21 cellular contexts compared by ENCODE assay signal in the genomic region with DNA sequence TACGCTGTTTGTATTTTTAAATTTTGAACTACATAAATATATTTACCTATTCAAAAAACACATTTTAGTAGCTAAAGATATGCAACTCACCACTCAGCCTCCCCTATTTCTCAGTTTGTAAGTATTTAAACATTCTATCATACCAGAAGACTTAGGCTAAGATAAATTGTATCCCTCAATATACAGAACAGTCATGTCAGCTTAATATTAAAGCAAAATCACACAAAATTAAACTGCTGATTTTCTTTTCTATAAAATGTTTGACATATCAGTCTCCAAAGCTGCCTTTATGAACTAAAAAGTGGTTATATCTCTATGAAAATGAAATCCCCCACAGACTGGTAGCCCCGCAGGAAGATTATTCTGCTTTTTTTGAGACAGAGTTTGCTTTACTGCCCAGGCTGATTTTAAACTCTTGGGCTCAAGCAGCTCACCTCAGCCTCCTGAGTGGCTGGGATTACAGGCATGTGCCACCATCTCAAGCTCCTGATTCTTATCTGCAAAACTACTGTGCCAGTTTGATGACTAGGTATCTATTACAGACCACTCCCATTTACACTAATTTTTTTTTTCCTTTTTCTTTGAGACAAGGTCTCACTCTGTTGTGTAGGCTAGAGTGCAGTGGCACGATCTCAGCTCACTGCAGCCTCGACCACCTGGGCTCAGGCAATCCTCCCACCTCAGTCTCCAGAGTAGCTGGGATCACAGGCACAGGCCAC.
"Had no signal": no experiment of that assay in that cellular context is flagged by ENCODE, and none has a peak within 500 bp of the region (broad histone marks: within the 10 kb centered on the region; RNA-seq: fewer than 3 reads in every experiment).

No MANE protein-coding gene starts in this region.

- FAIRE-seq: colon, frontal cortex, kidney had no signal

- H3K4me1 ChIP-seq: body of pancreas, upper lobe of right lung had no signal

- H3K27me3 Mint-ChIP-seq: activated naive CD8-positive, alpha-beta T cell treated with anti-CD3 and anti-CD28 coated beads, Interleukin-2, amount 10 ng/mL, durations not matched to agents 7 days and 5 days had no signal

- ATAC-seq: body of pancreas, left lobe of liver, natural killer cell, upper lobe of right lung had no signal

- H3K4me3 ChIP-seq: body of pancreas, lung, upper lobe of right lung had no signal

- H3K4me3 Mint-ChIP-seq: activated naive CD8-positive, alpha-beta T cell treated with anti-CD3 and anti-CD28 coated beads, Interleukin-2, amount 10 ng/mL, durations not matched to agents 7 days and 5 days; activated T-helper 1 cell treated with anti-CD3 and anti-CD28 coated beads, Interleukin-12 subunit alpha, Interleukin-12 subunit beta, Interleukin-2, Interleukin-4 antibody, amounts not matched to agents 30 ng/mL and 10 ng/mL and 1 ng/mL, durations not matched to agents 14 hours and 24 hours and 36 hours; natural killer cell had no signal

- H3K27ac ChIP-seq: body of pancreas, upper lobe of right lung, WERI-Rb-1 had no signal

- H3K9me3 Mint-ChIP-seq: activated naive CD8-positive, alpha-beta T cell treated with anti-CD3 and anti-CD28 coated beads, Interleukin-2, amount 10 ng/mL, durations not matched to agents 7 days and 5 days; activated T-helper 1 cell treated with anti-CD3 and anti-CD28 coated beads, Interleukin-12 subunit alpha, Interleukin-12 subunit beta, Interleukin-2, Interleukin-4 antibody, amounts not matched to agents 30 ng/mL and 10 ng/mL and 1 ng/mL, durations not matched to agents 14 hours and 24 hours and 36 hours; natural killer cell had no signal

- H3K27me3 ChIP-seq: body of pancreas, upper lobe of right lung had no signal

- H3K27ac Mint-ChIP-seq: activated naive CD8-positive, alpha-beta T cell treated with anti-CD3 and anti-CD28 coated beads, Interleukin-2, amount 10 ng/mL, durations not matched to agents 7 days and 5 days had no signal

- DNase-seq: activated CD4-positive, alpha-beta T cell treated with anti-CD3 and anti-CD28 coated beads for 1 hour; activated CD4-positive, alpha-beta T cell treated with anti-CD3 and anti-CD28 coated beads, Interleukin-2, amount 50 U/mL, for 48 hours; activated naive CD8-positive, alpha-beta T cell treated with anti-CD3 and anti-CD28 coated beads, Interleukin-2, amount 10 ng/mL, durations not matched to agents 7 days and 5 days; activated T-cell treated with anti-CD3 and anti-CD28 coated beads for 4 hours; body of pancreas; caudate nucleus; head of caudate nucleus; kidney; natural killer cell; posterior cingulate gyrus; stimulated activated CD4-positive, alpha-beta T cell treated with anti-CD3 and anti-CD28 coated beads, Interleukin-12 subunit alpha, Interleukin-12 subunit beta, amount 100 ng/mL, for 4 hours; stimulated activated CD4-positive, alpha-beta T cell treated with anti-CD3 and anti-CD28 coated beads, Interleukin-1b, Interleukin-23, amount 100 ng/mL, for 48 hours; stimulated activated CD8-positive, alpha-beta memory T cell treated with anti-CD3 and anti-CD28 coated beads, Interleukin-4, amount 100 ng/mL, for 48 hours; stimulated activated naive CD4-positive, alpha-beta T cell; upper lobe of right lung; WERI-Rb-1 had no signal

- H3K9me3 ChIP-seq: body of pancreas, upper lobe of right lung had no signal
